8 cellular contexts compared by ENCODE assay signal in the genomic region with DNA sequence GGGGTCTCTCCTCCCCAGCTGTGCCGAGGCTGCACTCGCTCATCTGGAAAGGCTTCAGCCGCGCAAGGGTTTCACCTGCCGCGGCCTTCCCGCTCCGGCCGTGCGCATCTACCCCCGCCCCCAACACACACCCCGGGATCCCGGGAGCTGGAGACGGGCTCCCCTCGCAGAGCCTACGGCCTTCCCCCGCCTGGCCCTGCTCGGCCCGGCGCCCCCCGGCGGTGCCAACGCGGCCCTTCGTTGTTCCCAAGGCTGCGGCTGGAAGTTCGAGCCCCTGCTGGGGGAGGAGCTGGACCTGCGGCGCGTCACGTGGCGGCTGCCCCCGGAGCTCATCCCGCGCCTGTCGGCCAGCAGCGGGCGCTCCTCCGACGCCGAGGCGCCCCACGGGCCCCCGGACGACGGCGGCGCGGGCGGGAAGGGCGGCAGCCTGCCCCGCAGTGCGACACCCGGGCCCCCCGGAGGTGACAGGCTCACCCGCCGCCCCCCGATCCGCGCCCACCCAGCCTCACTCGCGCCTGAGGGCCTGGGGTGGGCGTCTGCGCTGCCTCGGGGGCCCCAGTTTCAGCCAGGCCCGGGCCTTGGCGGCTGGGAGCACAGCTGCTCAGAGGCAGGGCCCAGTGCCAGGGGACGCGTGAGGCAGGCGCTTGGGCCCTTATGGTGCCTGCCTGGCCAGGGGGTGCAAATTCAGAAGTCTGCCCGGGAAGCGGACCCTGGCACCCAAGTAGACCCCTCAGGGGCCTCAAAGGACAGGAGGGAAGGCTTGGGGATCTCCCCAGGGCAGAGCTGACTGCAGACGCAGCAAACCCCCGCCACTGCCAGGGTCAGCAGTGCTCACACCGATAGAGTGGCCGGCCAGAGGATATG. TPM values are rescaled to one million over a fixed set of nuclear protein-coding genes. Genes with fewer than 3 reads are reported as not detected.
DNase-seq lines count a peak whose midpoint lies in the region; ATAC-seq, FAIRE-seq and TF ChIP-seq lines count a peak whose summit lies in the region.

No MANE protein-coding gene starts in this region.

- H3K9me3 Mint-ChIP-seq in CD4-positive, CD25-positive, alpha-beta regulatory T cell = no peaks in the 10 kb centered on the region
- H3K9me3 Mint-ChIP-seq in activated CD4-positive, alpha-beta memory T cell treated with anti-CD3 and anti-CD28 coated beads for 36 hours = no peaks in the 10 kb centered on the region

- H3K27me3 Mint-ChIP-seq in CD4-positive, CD25-positive, alpha-beta regulatory T cell = peaks cover 11% of the 10 kb centered on the region
- H3K27me3 Mint-ChIP-seq in activated CD4-positive, alpha-beta memory T cell treated with anti-CD3 and anti-CD28 coated beads for 36 hours = no peaks in the 10 kb centered on the region

- no peak overlapping the region for H3K4ac ChIP-seq in H1 (replicated peaks; ENCODE audit: insufficient read length, low read depth, low read length)

- peak in 1 of 2 experiments; percentile 29; a peak in 1 of 4 replicates for TF ChIP-seq RAD21 in H1 (IDR thresholded peaks at IDR 0.05 in 1 of 2, conservative IDR thresholded peaks at IDR 0.05 in 1 of 2; ENCODE audit: low read depth in 2 of 2, low read length in 2 of 2)

- peaks cover 24% of the 10 kb centered on the region for H3K4me1 ChIP-seq in CD4-positive, CD25-positive, alpha-beta regulatory T cell (ENCODE audit: control insufficient read depth, insufficient read depth, low read length, poor library complexity, severe bottlenecking)
- H3K4me1 ChIP-seq in H1 (replicated peaks in 1 of 4; ENCODE audit: control insufficient read depth in 3 of 4, insufficient read depth in 4 of 4, low read length in 3 of 4) (peaks cover 0 to 7% (median 3%) of the 10 kb centered on the region in 4 experiments; a peak in 4 of 7 replicates), mucosa of descending colon (ENCODE audit: low read depth) (peaks cover 3% of the 10 kb centered on the region)

- peaks cover 0 to 5% of the 10 kb centered on the region in 2 experiments for H4K20me1 ChIP-seq in H1 (replicated peaks in 1 of 2; ENCODE audit: control insufficient read depth in 1 of 2, insufficient read depth in 2 of 2, low read length in 2 of 2)

- no peak overlapping the region for H2BK15ac ChIP-seq in H1 (ENCODE audit: low read length)

- H3K36me3 ChIP-seq in CD4-positive, CD25-positive, alpha-beta regulatory T cell (ENCODE audit: control insufficient read depth, insufficient read depth, low read length) = no peaks in the 10 kb centered on the region
- H3K36me3 ChIP-seq in H1 (ENCODE audit: control insufficient read depth in 2 of 4, insufficient read depth in 4 of 4, low read length in 3 of 4) = no peaks in the 10 kb centered on the region
- H3K36me3 ChIP-seq in mucosa of descending colon (ENCODE audit: low read depth) = peaks cover 17% of the 10 kb centered on the region

- peak overlapping the region; percentile 65; the same call in 1 of the 2 replicates for H2AFZ ChIP-seq in H1 (ENCODE audit: low read length)

- H3K18ac ChIP-seq in H1 (ENCODE audit: extremely low read depth, low read length) = no peak overlapping the region; the same call in none of the 2 replicates

- H3K56ac ChIP-seq in H1 (replicated peaks; ENCODE audit: insufficient read length, low read depth, low read length) = no peak overlapping the region

- H3K14ac ChIP-seq in H1 (ENCODE audit: insufficient read length) = no peak overlapping the region

- peak overlapping the region; percentile 73 for H4K91ac ChIP-seq in H1 (replicated peaks; ENCODE audit: insufficient read length, low read length)

- intact Hi-C loops in activated CD4-positive, alpha-beta memory T cell treated with anti-CD3 and anti-CD28 coated beads for 36 hours (cut with micrococcal nuclease) = loop anchor here (5.0 kb wide), 1 partner anchor 326 kb away; no protein-coding TSS in a partner anchor
- intact Hi-C loops in mucosa of descending colon (cut with DNase I, micrococcal nuclease) = loop anchor here in 1 of 2 donors (5.0 kb wide), 2 partner anchors 81 to 121 kb away; partner anchors contain the start of gene SMIM5

- no peak overlapping the region for H3K27ac ChIP-seq in CD4-positive, CD25-positive, alpha-beta regulatory T cell (ENCODE audit: insufficient read depth, low read length, poor library complexity, severe bottlenecking)
- no peak overlapping the region for H3K27ac ChIP-seq in H1 (ENCODE audit: low read depth, low read length)

- no peaks in the 10 kb centered on the region for H3K79me2 ChIP-seq in H1 (ENCODE audit: control insufficient read depth in 1 of 2, insufficient read depth in 2 of 2, low read length in 2 of 2)

- H2BK12ac ChIP-seq in H1 (ENCODE audit: low read depth, low read length) = no peak overlapping the region

- no peaks in the 10 kb centered on the region for H3K9me3 ChIP-seq in CD4-positive, CD25-positive, alpha-beta regulatory T cell (ENCODE audit: control insufficient read depth in 2 of 2, low read length in 2 of 2)
- no peaks in the 10 kb centered on the region for H3K9me3 ChIP-seq in H1 (ENCODE audit: insufficient read depth in 2 of 2, low read depth in 1 of 2, low read length in 1 of 2)
- H3K9me3 ChIP-seq in mucosa of descending colon = no peaks in the 10 kb centered on the region

- TF ChIP-seq POLR2A in H1 (IDR thresholded peaks at IDR 0.05; ENCODE audit: control extremely low read depth in 1 of 2, low read depth in 2 of 2, low read length in 2 of 2) = peak in 1 of 2 experiments; percentile 31; a peak in 1 of 3 replicates

- H4K5ac ChIP-seq in H1 (ENCODE audit: insufficient read length, low read depth, low read length) = no peak overlapping the region

- peak overlapping the region in 3 of 4 experiments; percentile 29 to 53 (median 39); a peak in 4 of 7 replicates for H3K9ac ChIP-seq in H1 (replicated peaks in 1 of 4; ENCODE audit: extremely low read depth in 1 of 4, low read depth in 3 of 4, low read length in 3 of 4)

- CTCF ChIA-PET in activated CD4-positive, alpha-beta memory T cell treated with anti-CD3 and anti-CD28 coated beads for 36 hours (lab: Charles Lee) = interaction anchor here (0.6 to 10.9 kb wide), 77 partner anchors 10 to 640 kb away, joined by 3 to 438 read pairs (median 5); partner anchors contain the start of genes GALK1, ITGB4, MIF4GD and RECQL5
- CTCF ChIA-PET in H1 (lab: Charles Lee; ENCODE audit: partially characterized antibody) = interaction anchor here (0.6 to 19.5 kb wide), 40 partner anchors 8 to 516 kb away, joined by 3 to 359 read pairs (median 4); partner anchors contain the start of genes GALK1, RECQL5, SMIM5 and UNK

- H3K23ac ChIP-seq in H1 (ENCODE audit: insufficient read length) = no peak overlapping the region

- H3K27ac Mint-ChIP-seq in CD4-positive, CD25-positive, alpha-beta regulatory T cell = no peak overlapping the region
- H3K27ac Mint-ChIP-seq in activated CD4-positive, alpha-beta memory T cell treated with anti-CD3 and anti-CD28 coated beads for 36 hours = no peak overlapping the region

- TF ChIP-seq EP300 in H1 (IDR thresholded peaks at IDR 0.05; ENCODE audit: borderline replicate concordance in 1 of 2, low read depth in 2 of 2, low read length in 2 of 2) = no peak

- peak; percentile 80 to 83 for ATAC-seq in CD4-positive, CD25-positive, alpha-beta regulatory T cell (ENCODE audit: low read depth in 2 of 2)
- ATAC-seq in GM21447 (IDR thresholded peaks at IDR 0.05; ENCODE audit: unreplicated experiment) (peak; percentile 52), mucosa of descending colon (peak; percentile 56)

- POLR2A ChIA-PET in activated CD4-positive, alpha-beta memory T cell treated with anti-CD3 and anti-CD28 coated beads for 36 hours (lab: Charles Lee) = interaction anchor here (0.5 to 1.8 kb wide), 10 partner anchors 11 to 102 kb away, joined by 3 to 18 read pairs (median 5); partner anchors contain the start of genes GALK1, RECQL5 and WBP2
- POLR2A ChIA-PET in H1 (lab: Charles Lee; ENCODE audit: partially characterized antibody) = interaction anchor here (0.6 to 15.1 kb wide), 17 partner anchors 10 to 1215 kb away, joined by 3 to 425 read pairs (median 3); partner anchors contain the start of genes GALK1, ITGB4 and UNK

- peak overlapping the region; percentile 52 to 83 (median 61) for H3K4me3 Mint-ChIP-seq in CD4-positive, CD25-positive, alpha-beta regulatory T cell
- peak overlapping the region; percentile 45 for H3K4me3 Mint-ChIP-seq in activated CD4-positive, alpha-beta memory T cell treated with anti-CD3 and anti-CD28 coated beads for 36 hours

- H3K4me3 ChIP-seq in CD4-positive, CD25-positive, alpha-beta regulatory T cell (ENCODE audit: low read depth, low read length) = no peak overlapping the region
- H3K4me3 ChIP-seq in H1 (ENCODE audit: extremely low read depth in 1 of 4, insufficient read depth in 2 of 4, low read depth in 3 of 4, low read length in 4 of 4) (peak overlapping the region; percentile 11 to 59 (median 21); a peak in 5 of 8 replicates), mucosa of descending colon (no peak overlapping the region)

- peak; percentile 60 to 72 (median 71) for DNase-seq in CD4-positive, CD25-positive, alpha-beta regulatory T cell
- DNase-seq in NCI-H1930 (lab: John Stamatoyannopoulos, UW) (peak; percentile 85 to 86), H1 (ENCODE audit: low read depth in 1 of 2, low spot score in 2 of 2) (peak; percentile 43 to 90), mucosa of descending colon (peak; percentile 52 to 81 (median 72)), NCI-H1417 treated with DMSO at 0.1 percent for 48 hours (lab: John Stamatoyannopoulos, UW) (no peak)
- peak; percentile 76 for DNase-seq in activated CD4-positive, alpha-beta memory T cell treated with anti-CD3 and anti-CD28 coated beads for 36 hours
- DNase-seq in stimulated activated CD8-positive, alpha-beta memory T cell treated with anti-CD3 and anti-CD28 coated beads, Interleukin-7, amount 100 ng/mL, for 4 hours (ENCODE audit: low read depth in 2 of 2) = peak; percentile 29 to 70

- WGBS in H1 (ENCODE audit: extremely low coverage in 1 of 2, insufficient coverage in 1 of 2, insufficient read length in 1 of 2, insufficient replicate concordance in 2 of 2, low coverage in 1 of 2, low lambda C conversion rate in 2 of 2, missing lambda C conversion rate in 1 of 2), 2 experiments = 29% methylated on average over 39 of the region's 76 CpGs; no CpG with 5 or more reads in 1 of the 2 experiments

- H3K4me2 ChIP-seq in H1 (ENCODE audit: insufficient read depth in 1 of 2, low read depth in 2 of 2, low read length in 2 of 2) = peak overlapping the region; percentile 7 to 73; a peak in 3 of 4 replicates

- H3K23me2 ChIP-seq in H1 (ENCODE audit: low read depth, low read length) = no peaks in the 10 kb centered on the region; the same call in 1 of the 2 replicates

- peaks cover 0 to 25% (median 13%) of the 10 kb centered on the region in 4 donors for H3K4me1 Mint-ChIP-seq in CD4-positive, CD25-positive, alpha-beta regulatory T cell
- peaks cover 20% of the 10 kb centered on the region for H3K4me1 Mint-ChIP-seq in activated CD4-positive, alpha-beta memory T cell treated with anti-CD3 and anti-CD28 coated beads for 36 hours (ENCODE audit: low read depth)

- no peak overlapping the region for H2BK20ac ChIP-seq in H1 (ENCODE audit: low read length)

- no peak overlapping the region for H2AK5ac ChIP-seq in H1 (ENCODE audit: low read depth, low read length)

- H2BK5ac ChIP-seq in H1 (ENCODE audit: low read depth, low read length) = no peak overlapping the region

- H4K8ac ChIP-seq in H1 (ENCODE audit: extremely low read depth, insufficient read depth, low read length) = peak overlapping the region; percentile 89

- H2BK120ac ChIP-seq in H1 (replicated peaks; ENCODE audit: low read depth, low read length) = no peak overlapping the region

- H3K79me1 ChIP-seq in H1 (ENCODE audit: low read depth, low read length) = no peaks in the 10 kb centered on the region

- FAIRE-seq in H1 (lab: Jason Lieb, UNC) = no peak

- peak; percentile 73 to 74 (median 74) for TF ChIP-seq CTCF in H1 (IDR thresholded peaks at IDR 0.05; ENCODE audit: control extremely low read depth in 1 of 3, insufficient read depth in 1 of 3, low read depth in 1 of 3, low read length in 3 of 3)
- TF ChIP-seq CTCF in mucosa of descending colon (IDR thresholded peaks at IDR 0.05) = no peak

- no peaks in the 10 kb centered on the region for H3K27me3 ChIP-seq in CD4-positive, CD25-positive, alpha-beta regulatory T cell (ENCODE audit: control insufficient read depth, insufficient read depth, low read length)
- peaks cover 0 to 2% (median 0%) of the 10 kb centered on the region in 4 experiments; a peak in 1 of 7 replicates for H3K27me3 ChIP-seq in H1 (replicated peaks in 1 of 4; ENCODE audit: control insufficient read depth in 3 of 4, extremely low read depth in 1 of 4, insufficient read depth in 3 of 4, low read length in 3 of 4)

- no peaks in the 10 kb centered on the region for H3K36me3 Mint-ChIP-seq in CD4-positive, CD25-positive, alpha-beta regulatory T cell
- H3K36me3 Mint-ChIP-seq in activated CD4-positive, alpha-beta memory T cell treated with anti-CD3 and anti-CD28 coated beads for 36 hours = no peaks in the 10 kb centered on the region

RNA-seq across cellular contexts. Expression of gene GALK1, which starts 11.2 kb away (rescaled TPM):
- total RNA-seq in CD4-positive, CD25-positive, alpha-beta regulatory T cell = 9.1 TPM
- 10 to 100 TPM; 18.7 to 24.3 (median 21.9) TPM for polyA plus RNA-seq in CD4-positive, CD25-positive, alpha-beta regulatory T cell
- 10 to 100 TPM; 69.3 to 69.7 TPM for total RNA-seq in activated CD4-positive, alpha-beta memory T cell treated with anti-CD3 and anti-CD28 coated beads for 36 hours
- total RNA-seq in H1 (2021; fragmentation: NEBNext Ultra II Directional; extraction: Animal tissue kit (Norgen Biotek cat#: 25700)) = 31.0 and 34.1 TPM in 2 replicates
- 47.9 and 65.5 TPM in 2 replicates for polyA plus RNA-seq in H1 (2011; rRNA removed)
- 44.5 TPM for polyA plus RNA-seq in H1 (2011; cell fraction: cytosol; rRNA removed)
- polyA plus RNA-seq in H1 (2011; cell fraction: nucleus; rRNA removed) = 55.8 TPM
- polyA plus RNA-seq in H1 (2012, experiment 1 of 2) = 16.4 to 35.1 TPM (median 32.3 TPM) in 4 replicates
- polyA plus RNA-seq in H1 (2012, experiment 2 of 2) = 35.2 TPM
- 21.9 TPM for polyA plus RNA-seq in H1 (2013, experiment 1 of 2)
- 20.6 TPM for polyA plus RNA-seq in H1 (2013, experiment 2 of 2)
- polyA minus RNA-seq in H1 (2011; rRNA and poly(A)+ RNA removed) = 12.2 and 12.8 TPM in 2 replicates
- 20.1 TPM for polyA minus RNA-seq in H1 (2011; cell fraction: cytosol; rRNA and poly(A)+ RNA removed)
- 19.5 TPM for polyA minus RNA-seq in H1 (2011; cell fraction: nucleus; rRNA and poly(A)+ RNA removed)
- total RNA-seq in mucosa of descending colon = 10 to 100 TPM in 2 of 3 donors, 1 to 10 TPM in 1; 7.1 to 18.2 (median 18.2) TPM

RNA-seq across cellular contexts. Expression of gene UNK, which starts 30.9 kb away (rescaled TPM):
- total RNA-seq in CD4-positive, CD25-positive, alpha-beta regulatory T cell = 33.9 TPM
- polyA plus RNA-seq in CD4-positive, CD25-positive, alpha-beta regulatory T cell = 10 to 100 TPM; 15.3 to 24.5 (median 23.0) TPM
- total RNA-seq in activated CD4-positive, alpha-beta memory T cell treated with anti-CD3 and anti-CD28 coated beads for 36 hours = 10 to 100 TPM; 21.8 to 24.7 TPM
- 33.0 and 33.3 TPM in 2 replicates for total RNA-seq in H1 (2021; fragmentation: NEBNext Ultra II Directional; extraction: Animal tissue kit (Norgen Biotek cat#: 25700))
- 24.2 and 28.9 TPM in 2 replicates for polyA plus RNA-seq in H1 (2011; rRNA removed)
- polyA plus RNA-seq in H1 (2011; cell fraction: cytosol; rRNA removed) = 25.1 TPM
- polyA plus RNA-seq in H1 (2011; cell fraction: nucleus; rRNA removed) = 45.5 TPM
- polyA plus RNA-seq in H1 (2012, experiment 1 of 2) = 22.6 to 27.0 TPM (median 24.8 TPM) in 4 replicates
- 14.6 TPM for polyA plus RNA-seq in H1 (2012, experiment 2 of 2)
- 19.3 TPM for polyA plus RNA-seq in H1 (2013, experiment 1 of 2)
- polyA plus RNA-seq in H1 (2013, experiment 2 of 2) = 19.1 TPM
- polyA minus RNA-seq in H1 (2011; rRNA and poly(A)+ RNA removed) = 52.1 and 62.7 TPM in 2 replicates
- 38.1 TPM for polyA minus RNA-seq in H1 (2011; cell fraction: cytosol; rRNA and poly(A)+ RNA removed)
- 75.4 TPM for polyA minus RNA-seq in H1 (2011; cell fraction: nucleus; rRNA and poly(A)+ RNA removed)
- total RNA-seq in mucosa of descending colon = 10 to 100 TPM; 24.5 to 27.5 (median 25.7) TPM

RNA-seq across cellular contexts. Expression of gene ITGB4, which starts 32.5 kb away (rescaled TPM):
- total RNA-seq in CD4-positive, CD25-positive, alpha-beta regulatory T cell = not detected
- under 1 TPM in 3 of 4 donors, not detected in 1; 0.28 to 0.60 (median 0.56) TPM for polyA plus RNA-seq in CD4-positive, CD25-positive, alpha-beta regulatory T cell
- total RNA-seq in activated CD4-positive, alpha-beta memory T cell treated with anti-CD3 and anti-CD28 coated beads for 36 hours = 1 to 10 TPM in 1 of 2 experiments, under 1 TPM in 1; 0.67 to 1.1 TPM
- total RNA-seq in H1 (2021; fragmentation: NEBNext Ultra II Directional; extraction: Animal tissue kit (Norgen Biotek cat#: 25700)) = 5.4 and 5.6 TPM in 2 replicates
- 5.2 and 8.4 TPM in 2 replicates for polyA plus RNA-seq in H1 (2011; rRNA removed)
- polyA plus RNA-seq in H1 (2011; cell fraction: cytosol; rRNA removed) = 3.5 TPM
- 12.3 TPM for polyA plus RNA-seq in H1 (2011; cell fraction: nucleus; rRNA removed)
- 4.4 to 8.2 TPM (median 6.4 TPM) in 4 replicates for polyA plus RNA-seq in H1 (2012, experiment 1 of 2)
- 5.0 TPM for polyA plus RNA-seq in H1 (2012, experiment 2 of 2)
- 10.2 TPM for polyA plus RNA-seq in H1 (2013, experiment 1 of 2)
- polyA plus RNA-seq in H1 (2013, experiment 2 of 2) = 7.5 TPM
- polyA minus RNA-seq in H1 (2011; rRNA and poly(A)+ RNA removed) = 7.9 and 8.0 TPM in 2 replicates
- 7.6 TPM for polyA minus RNA-seq in H1 (2011; cell fraction: cytosol; rRNA and poly(A)+ RNA removed)
- 6.2 TPM for polyA minus RNA-seq in H1 (2011; cell fraction: nucleus; rRNA and poly(A)+ RNA removed)
- 100 to 1,000 TPM; 153 to 307 (median 246) TPM for total RNA-seq in mucosa of descending colon

Comparison
In these comparisons a context has a peak if more than half of its experiments do, and no peak if none do; other contexts are left out.
1. H3K4me3 ChIP-seq: peak in H1 (4 of 4); none in CD4-positive, CD25-positive, alpha-beta regulatory T cell (single experiment) and mucosa of descending colon (single experiment).
2. RNA of gene ITGB4, which starts 32.5 kb away (total RNA-seq): 153 to 307 TPM in mucosa of descending colon; 5.4 to 5.6 TPM in H1, 0.67 to 1.1 TPM in activated CD4-positive, alpha-beta memory T cell treated with anti-CD3 and anti-CD28 coated beads for 36 hours and not detected in CD4-positive, CD25-positive, alpha-beta regulatory T cell (single experiment); every median in the first group is over 10 times any median in the second.
3. Peak in every context shown above with its lines, with median percentiles within 50 percentile points of each other: ATAC-seq.